ENCODE assay signal across 11 cellular contexts in genomic region chr11:35138058-35138457, GRCh38. TPM values are rescaled to one million over a fixed set of nuclear protein-coding genes. Genes with fewer than 3 reads are reported as not detected.
DNase-seq lines count a peak whose midpoint lies in the region; ATAC-seq, FAIRE-seq and TF ChIP-seq lines count a peak whose summit lies in the region.
"Had no signal": no experiment of that assay in that cellular context is flagged by ENCODE, and none has a peak within 500 bp of the region (broad histone marks: within the 10 kb centered on the region; RNA-seq: fewer than 3 reads in every experiment).

No MANE protein-coding gene starts in this region.

- no peak overlapping the region for H3K9ac ChIP-seq in BLaER1

- TF ChIP-seq CTCF in nephron (IDR thresholded peaks at IDR 0.05; ENCODE audit: unreplicated experiment in 3 of 3) (no peak), left lung (IDR thresholded peaks at IDR 0.05) (no peak)

- H3K9me3 Mint-ChIP-seq in IgD-negative memory B cell: no peaks in the 10 kb centered on the region
- H3K9me3 Mint-ChIP-seq in central memory CD8-positive, alpha-beta T cell: no peaks in the 10 kb centered on the region
- H3K9me3 Mint-ChIP-seq in nephron: no peaks in the 10 kb centered on the region

- H3K4me2 ChIP-seq in BLaER1: peak overlapping the region; percentile 97

- no peak for ATAC-seq in central memory CD8-positive, alpha-beta T cell (replicated peaks; ENCODE audit: extremely low read depth, poor library complexity, severe bottlenecking)
- no peak for ATAC-seq in HG03521 (IDR thresholded peaks at IDR 0.05; ENCODE audit: unreplicated experiment)
- no peak for ATAC-seq in HG02623 (IDR thresholded peaks at IDR 0.05; ENCODE audit: unreplicated experiment)
- ATAC-seq in left lung: no peak

- H3K4me1 ChIP-seq in BLaER1 (peaks cover 53% of the 10 kb centered on the region), left lung (peaks cover 14 to 42% of the 10 kb centered on the region in 2 donors)

- H3K27me3 ChIP-seq in BLaER1 (no peaks in the 10 kb centered on the region), left lung (no peaks in the 10 kb centered on the region)

- peak overlapping the region; percentile 7 to 97 (median 89) for H3K27ac Mint-ChIP-seq in IgD-negative memory B cell
- peak overlapping the region; percentile 75 for H3K27ac Mint-ChIP-seq in central memory CD8-positive, alpha-beta T cell (ENCODE audit: low read depth)
- peak overlapping the region in 1 of 3 experiments; percentile 7 for H3K27ac Mint-ChIP-seq in nephron

- H3K9me3 ChIP-seq in BLaER1 (no peaks in the 10 kb centered on the region), left lung (no peaks in the 10 kb centered on the region)

- H3K27ac ChIP-seq in BLaER1 (no peak overlapping the region), left lung (no peak overlapping the region)

- peaks cover 7% of the 10 kb centered on the region; the same call in 1 of the 2 replicates for H3K36me3 ChIP-seq in BLaER1
- H3K36me3 ChIP-seq in left lung: peaks cover 0 to under 1% of the 10 kb centered on the region in 2 donors

- peak overlapping the region; percentile 91 to 98 (median 96) for H3K4me3 Mint-ChIP-seq in IgD-negative memory B cell
- H3K4me3 Mint-ChIP-seq in central memory CD8-positive, alpha-beta T cell: peak overlapping the region; percentile 87
- peak overlapping the region; percentile 66 to 75 (median 69) for H3K4me3 Mint-ChIP-seq in nephron

- no peak for TF ChIP-seq POLR2A in GM12891 (IDR thresholded peaks at IDR 0.05; ENCODE audit: low read depth, low read length)

- H3K4me1 Mint-ChIP-seq in IgD-negative memory B cell (peaks cover 22 to 42% (median 28%) of the 10 kb centered on the region in 3 donors), nephron (peaks cover 25% of the 10 kb centered on the region)
- peaks cover 39% of the 10 kb centered on the region for H3K4me1 Mint-ChIP-seq in central memory CD8-positive, alpha-beta T cell

- no peak for DNase-seq in central memory CD8-positive, alpha-beta T cell (ENCODE audit: low spot score in 2 of 2)
- DNase-seq in GM12891 (ENCODE audit: insufficient read length, low spot score): no peak
- no peak for DNase-seq in left lung
- DNase-seq: central memory CD4-positive, alpha-beta T cell had no signal

- no peaks in the 10 kb centered on the region for H3K36me3 Mint-ChIP-seq in IgD-negative memory B cell
- peaks cover 38% of the 10 kb centered on the region for H3K36me3 Mint-ChIP-seq in central memory CD8-positive, alpha-beta T cell (ENCODE audit: insufficient read depth)
- H3K36me3 Mint-ChIP-seq in nephron (ENCODE audit: low read depth): no peaks in the 10 kb centered on the region

- no peak for FAIRE-seq in GM12891 (lab: Jason Lieb, UNC)
- FAIRE-seq: islet of Langerhans, TTC549 had no signal

- peak overlapping the region; percentile 83 for H3K4me3 ChIP-seq in BLaER1
- H3K4me3 ChIP-seq in left lung: peak overlapping the region in 1 of 2 donors; percentile 77

- H3K27me3 Mint-ChIP-seq in IgD-negative memory B cell: no peaks in the 10 kb centered on the region
- H3K27me3 Mint-ChIP-seq in central memory CD8-positive, alpha-beta T cell: no peaks in the 10 kb centered on the region
- peaks cover 56% of the 10 kb centered on the region for H3K27me3 Mint-ChIP-seq in nephron (ENCODE audit: low read depth)

- peaks cover 22% of the 10 kb centered on the region for H4K20me1 ChIP-seq in BLaER1

- intact Hi-C loops in left lung (cut with DNase I): no loop called here

TF ChIP-seq in GM12891, 5 proteins besides CTCF, POLR2A, EP300 and RAD21:
- no peak for TF ChIP-seq POU2F2 (IDR thresholded peaks at IDR 0.05; ENCODE audit: low read depth, low read length)
- TF ChIP-seq POLR2AphosphoS5 (IDR thresholded peaks at IDR 0.05; ENCODE audit: low read depth, low read length): no peak
- TF ChIP-seq SPI1 (IDR thresholded peaks at IDR 0.05; ENCODE audit: low read depth, low read length): no peak
- TF ChIP-seq PAX5 (IDR thresholded peaks at IDR 0.05; ENCODE audit: insufficient read depth, low read length, severe bottlenecking): no peak
- TF ChIP-seq TAF1 (IDR thresholded peaks at IDR 0.05; ENCODE audit: low read depth, low read length): no peak

RNA-seq across cellular contexts. Expression of gene CD44, which starts 0.9 kb away (rescaled TPM):
- polyA plus RNA-seq in IgD-negative memory B cell: 176 TPM
- 726 TPM for polyA plus RNA-seq in GM12891 (2012; ENCODE audit: low read depth, missing spikeins)
- 100 to 1,000 TPM; 479 to 693 TPM for total RNA-seq in left lung
